ENCODE assay signal across 1 cellular context in genomic region chr6:16849280-16850210, GRCh38.
TF ChIP-seq lines count a peak whose summit lies in the region.

No MANE protein-coding gene starts in this region.

TF ChIP-seq in HEK293, 187 proteins besides CTCF, POLR2A, EP300 and RAD21 (continued from another document and continues in another):
- TF ChIP-seq ZNF335 (tag by site-specific recombination; conservative IDR thresholded peaks at IDR 0.05) (peak; percentile 52), PATZ1 (tag by site-specific recombination; IDR thresholded peaks at IDR 0.05) (peak; percentile 69), SP2 (tag by site-specific recombination; IDR thresholded peaks at IDR 0.05) (peak; percentile 46; the same call in 1 of the 2 replicates), ZNF701 (tag by site-specific recombination; IDR thresholded peaks at IDR 0.05) (no peak), ZNF544 (tag by site-specific recombination; IDR thresholded peaks at IDR 0.05) (no peak), ZBTB1 (tag by site-specific recombination; IDR thresholded peaks at IDR 0.05) (no peak), ZNF660 (tag by site-specific recombination; IDR thresholded peaks at IDR 0.05) (no peak), SCRT1 (tag by site-specific recombination; IDR thresholded peaks at IDR 0.05; ENCODE audit: borderline replicate concordance) (no peak), REPIN1 (tag by site-specific recombination; IDR thresholded peaks at IDR 0.05; ENCODE audit: low read depth) (no peak), ZNF211 (tag by site-specific recombination; IDR thresholded peaks at IDR 0.05; ENCODE audit: low read depth) (no peak), ZNF513 (tag by site-specific recombination; IDR thresholded peaks at IDR 0.05) (peak; percentile 56; the same call in 1 of the 2 replicates), ZNF48 (tag by site-specific recombination; IDR thresholded peaks at IDR 0.05) (no peak), KLF1 (tag by site-specific recombination; IDR thresholded peaks at IDR 0.05) (peak; percentile 94), ZNF274 (IDR thresholded peaks at IDR 0.05; ENCODE audit: low read length) (no peak), ZNF274 (tag by site-specific recombination; IDR thresholded peaks at IDR 0.05; ENCODE audit: borderline replicate concordance) (no peak), ZNF16 (tag by site-specific recombination; IDR thresholded peaks at IDR 0.05; ENCODE audit: low read depth) (no peak), FEZF1 (tag by site-specific recombination; IDR thresholded peaks at IDR 0.05) (peak; percentile 99), GLI2 (tag by site-specific recombination; IDR thresholded peaks at IDR 0.05; ENCODE audit: borderline replicate concordance, low read depth) (peak; percentile 92), ZNF654 (tag by site-specific recombination; IDR thresholded peaks at IDR 0.05; ENCODE audit: low read depth) (peak; percentile 32; the same call in 1 of the 2 replicates), ZNF664 (tag by site-specific recombination; IDR thresholded peaks at IDR 0.05) (peak; percentile 100), ZNF138 (tag by site-specific recombination; IDR thresholded peaks at IDR 0.05; ENCODE audit: borderline replicate concordance) (no peak), ZNF350 (tag by site-specific recombination; IDR thresholded peaks at IDR 0.05) (no peak; the same call in 1 of the 2 replicates), KLF17 (tag by site-specific recombination; IDR thresholded peaks at IDR 0.05) (peak; percentile 95), ZNF501 (tag by site-specific recombination; IDR thresholded peaks at IDR 0.05) (no peak; the same call in 1 of the 2 replicates), ZNF391 (tag by site-specific recombination; IDR thresholded peaks at IDR 0.05; ENCODE audit: borderline replicate concordance, low read depth) (peak; percentile 60; the same call in 1 of the 2 replicates), SP7 (tag by site-specific recombination; IDR thresholded peaks at IDR 0.05) (peak; percentile 99), ZNF707 (tag by site-specific recombination; IDR thresholded peaks at IDR 0.05) (no peak), ZNF140 (tag by site-specific recombination; IDR thresholded peaks at IDR 0.05) (no peak), ZNF623 (tag by site-specific recombination; IDR thresholded peaks at IDR 0.05) (0 out of 2 replicates have a peak, but pooled peaks have one; percentile 30), ZNF558 (tag by site-specific recombination; IDR thresholded peaks at IDR 0.05) (peak; percentile 61), ZIC2 (tag by site-specific recombination; IDR thresholded peaks at IDR 0.05) (no peak), ZNF76 (tag by site-specific recombination; IDR thresholded peaks at IDR 0.05; ENCODE audit: borderline replicate concordance, low read depth) (peak; percentile 41; the same call in 1 of the 2 replicates), ZBTB10 (tag by site-specific recombination; IDR thresholded peaks at IDR 0.05) (no peak), SALL2 (tag by site-specific recombination; IDR thresholded peaks at IDR 0.05; ENCODE audit: borderline replicate concordance) (no peak), ZNF449 (tag by site-specific recombination; IDR thresholded peaks at IDR 0.05) (peak; percentile 54; the same call in 1 of the 2 replicates), ZNF610 (tag by site-specific recombination; IDR thresholded peaks at IDR 0.05; ENCODE audit: borderline replicate concordance) (no peak), ZNF394 (tag by site-specific recombination; IDR thresholded peaks at IDR 0.05; ENCODE audit: borderline replicate concordance) (peak; percentile 87), ZNF777 (tag by site-specific recombination; IDR thresholded peaks at IDR 0.05; ENCODE audit: borderline replicate concordance) (no peak), ZSCAN16 (tag by site-specific recombination; IDR thresholded peaks at IDR 0.05) (no peak), TRIM28 (IDR thresholded peaks at IDR 0.05; ENCODE audit: borderline replicate concordance, low read length) (peak; percentile 90), ZNF529 (tag by site-specific recombination; IDR thresholded peaks at IDR 0.05; ENCODE audit: insufficient replicate concordance) (no peak), ZNF514 (tag by site-specific recombination; IDR thresholded peaks at IDR 0.05) (no peak), KLF8 (tag by site-specific recombination; IDR thresholded peaks at IDR 0.05) (peak; percentile 96), BCL6B (tag by site-specific recombination; IDR thresholded peaks at IDR 0.05) (no peak), KLF16 (tag by site-specific recombination; IDR thresholded peaks at IDR 0.05) (no peak), ZNF341 (tag by site-specific recombination; IDR thresholded peaks at IDR 0.05; ENCODE audit: low read depth) (peak; percentile 95), ZBTB44 (tag by site-specific recombination; IDR thresholded peaks at IDR 0.05) (peak; percentile 99), ZBTB17 (tag by site-specific recombination; IDR thresholded peaks at IDR 0.05) (peak; percentile 91), ZNF560 (tag by site-specific recombination; IDR thresholded peaks at IDR 0.05; ENCODE audit: borderline replicate concordance) (no peak), PRDM1 (tag by site-specific recombination; IDR thresholded peaks at IDR 0.05) (peak; percentile 56; the same call in 1 of the 2 replicates), BCL11B (tag by site-specific recombination; IDR thresholded peaks at IDR 0.05; ENCODE audit: low read depth) (no peak), ZXDB (tag by site-specific recombination; IDR thresholded peaks at IDR 0.05) (peak; percentile 96), ZFP37 (tag by site-specific recombination; IDR thresholded peaks at IDR 0.05) (0 out of 2 replicates have a peak, but pooled peaks have one; percentile 25), ZNF549 (tag by site-specific recombination; IDR thresholded peaks at IDR 0.05) (no peak), ZNF561 (tag by site-specific recombination; IDR thresholded peaks at IDR 0.05; ENCODE audit: borderline replicate concordance) (no peak; the same call in 1 of the 2 replicates), TSHZ1 (tag by site-specific recombination; IDR thresholded peaks at IDR 0.05; ENCODE audit: borderline replicate concordance) (peak; percentile 96), RBAK (tag by site-specific recombination; IDR thresholded peaks at IDR 0.05) (no peak), ZNF10 (tag by site-specific recombination; IDR thresholded peaks at IDR 0.05) (peak; percentile 62)
